14 cellular contexts compared by ENCODE assay signal in genomic region chr9:90881648-90882047, GRCh38.
DNase-seq lines count a peak whose midpoint lies in the region; ATAC-seq and TF ChIP-seq lines count a peak whose summit lies in the region.
"Had no signal": no experiment of that assay in that cellular context is flagged by ENCODE, and none has a peak within 500 bp of the region (broad histone marks: within the 10 kb centered on the region; RNA-seq: fewer than 3 reads in every experiment).

No MANE protein-coding gene starts in this region.

- H3K27me3 ChIP-seq in Karpas-422 (ENCODE audit: low read length) (no peaks in the 10 kb centered on the region), foreskin keratinocyte (no peaks in the 10 kb centered on the region), gastrocnemius medialis (no peaks in the 10 kb centered on the region)
- H3K27me3 ChIP-seq: heart left ventricle had no signal

- no peaks in the 10 kb centered on the region for H3K9me2 ChIP-seq in Karpas-422 (replicated peaks; ENCODE audit: insufficient read depth, low read length)

- in situ Hi-C loops in gastrocnemius medialis (cut with MboI; ENCODE audit: low sequenced_read_pairs in 4 of 4): no loop called here

- H3K4me3 ChIP-seq in Karpas-422 (ENCODE audit: low read length): no peak overlapping the region
- no peak overlapping the region for H3K4me3 ChIP-seq in gastrocnemius medialis
- H3K4me3 ChIP-seq: heart left ventricle had no signal

- H3K4me2 ChIP-seq in Karpas-422 (ENCODE audit: low read depth, low read length, poor library complexity, severe bottlenecking): no peak overlapping the region

- no peaks in the 10 kb centered on the region for H4K20me1 ChIP-seq in Karpas-422 (ENCODE audit: insufficient read depth, low read depth, low read length)

- H3K79me2 ChIP-seq in Karpas-422 (ENCODE audit: low read length): no peaks in the 10 kb centered on the region

- DNase-seq in DMS53 treated with DMSO at 0.1 percent for 48 hours (lab: John Stamatoyannopoulos, UW; ENCODE audit: unreplicated experiment) (peak; percentile 87), Karpas-422 (no peak), foreskin keratinocyte (no peak), gastrocnemius medialis (no peak), DMS 273 (lab: John Stamatoyannopoulos, UW; ENCODE audit: unreplicated experiment) (no peak)
- no peak for DNase-seq in stimulated activated CD4-positive, alpha-beta T cell treated with anti-CD3 and anti-CD28 coated beads, Interleukin-1b, Interleukin-23, amount 100 ng/mL, for 48 hours
- DNase-seq: ACHN, cortex of kidney, HCEC 1CT, heart left ventricle, KG1, NCI-H82 had no signal

- intact Hi-C loops in gastrocnemius medialis (cut with DNase I; ENCODE audit: low total_unique reads): no loop called here

- no peak overlapping the region for H3K9ac ChIP-seq in Karpas-422 (ENCODE audit: low read length)

- no peak for TF ChIP-seq POLR2A in gastrocnemius medialis (IDR thresholded peaks at IDR 0.05)

- no peak for TF ChIP-seq CTCF in foreskin keratinocyte (conservative IDR thresholded peaks at IDR 0.05)
- TF ChIP-seq CTCF in gastrocnemius medialis (IDR thresholded peaks at IDR 0.05 in 4 of 5, conservative IDR thresholded peaks at IDR 0.05 in 1 of 5): no peak

- ATAC-seq in GM19324 (IDR thresholded peaks at IDR 0.05; ENCODE audit: low FRiP score, unreplicated experiment) (peak; percentile 60), HG02678 (IDR thresholded peaks at IDR 0.05; ENCODE audit: unreplicated experiment) (peak; percentile 73), foreskin keratinocyte (no peak), gastrocnemius medialis (no peak)
- ATAC-seq: heart left ventricle had no signal

- H2AFZ ChIP-seq in Karpas-422 (ENCODE audit: low read length): no peak overlapping the region

- H3K4me1 ChIP-seq in Karpas-422 (ENCODE audit: low read length): peaks cover 10% of the 10 kb centered on the region
- no peaks in the 10 kb centered on the region for H3K4me1 ChIP-seq in foreskin keratinocyte
- H3K4me1 ChIP-seq in gastrocnemius medialis: no peaks in the 10 kb centered on the region
- H3K4me1 ChIP-seq: heart left ventricle had no signal

- peaks cover 90% of the 10 kb centered on the region for H3K36me3 ChIP-seq in Karpas-422 (ENCODE audit: insufficient read depth, low read length)
- H3K36me3 ChIP-seq in gastrocnemius medialis: no peaks in the 10 kb centered on the region

- H3K9me3 ChIP-seq in Karpas-422 (ENCODE audit: low read length) (no peaks in the 10 kb centered on the region), gastrocnemius medialis (peaks cover 0 to 8% (median 0%) of the 10 kb centered on the region in 3 donors)

- H3K27ac ChIP-seq in Karpas-422 (ENCODE audit: low read length) (peak overlapping the region; percentile 37; the same call in 1 of the 2 replicates), foreskin keratinocyte (no peak overlapping the region), gastrocnemius medialis (no peak overlapping the region)
- H3K27ac ChIP-seq: heart left ventricle had no signal

Comparison
In these comparisons a context has a peak if more than half of its experiments do, and no peak if none do; other contexts are left out.
1. ATAC-seq: peak in GM19324 (single experiment) and HG02678 (single experiment); none in foreskin keratinocyte (single experiment) and gastrocnemius medialis (0 of 2).